1 cellular context compared by ENCODE assay signal in the genomic region with DNA sequence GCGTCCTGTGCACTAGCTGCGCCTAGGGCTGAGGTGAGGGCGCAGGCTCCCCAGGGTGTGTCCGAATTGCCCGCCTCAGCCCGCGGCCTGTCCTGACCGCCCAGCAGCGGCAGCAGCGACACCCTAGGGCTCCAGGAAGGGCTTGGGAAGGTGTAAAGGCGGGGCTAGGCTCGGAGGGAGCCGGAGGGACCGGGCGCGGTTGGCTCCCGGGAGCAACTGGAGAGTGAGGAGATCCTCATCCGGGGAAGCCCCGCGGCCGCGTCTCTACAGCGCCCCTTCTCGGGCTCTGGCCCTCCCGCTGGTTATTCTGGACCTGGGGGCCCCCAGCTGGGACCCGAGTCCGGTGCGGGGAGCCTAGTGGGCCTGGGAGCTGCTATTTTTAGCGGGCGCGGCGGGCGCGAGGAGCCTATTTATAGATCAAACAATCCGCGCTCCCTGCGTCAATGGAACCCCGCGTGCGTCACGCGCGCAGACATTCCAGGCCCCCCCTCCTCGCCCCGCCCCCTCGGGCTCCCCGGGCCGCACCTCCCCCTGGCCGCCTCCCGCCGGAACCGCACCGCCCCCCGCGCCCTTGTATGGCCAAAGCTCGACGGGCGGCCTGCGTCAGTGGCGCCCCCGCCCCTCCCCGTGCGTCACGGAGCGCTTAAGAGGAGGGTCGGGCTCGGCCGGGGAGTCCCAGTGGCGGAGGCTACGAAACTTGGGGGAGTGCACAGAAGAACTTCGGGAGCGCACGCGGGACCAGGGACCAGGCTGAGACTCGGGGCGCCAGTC.
TF ChIP-seq lines count a peak whose summit lies in the region.

A gene (plus strand): TSS at position 672 of the 771 bp plus-strand sequence. CDS start 2,887 bp downstream, outside the sequence.

TF ChIP-seq in HepG2, 621 proteins besides CTCF, POLR2A, EP300 and RAD21 (continued from another document and continues in another):
- TF ChIP-seq THYN1 (CRISPR knock-in tag; IDR thresholded peaks at IDR 0.05; ENCODE audit: borderline replicate concordance, low read depth) (no peak), HNRNPK (IDR thresholded peaks at IDR 0.05; ENCODE audit: low read depth, low read length, poor library complexity, severe bottlenecking) (peak; percentile 51), ZNF747 (CRISPR knock-in tag; IDR thresholded peaks at IDR 0.05; ENCODE audit: borderline replicate concordance) (peak; percentile 14; the same call in 1 of the 2 replicates), CHCHD3 (CRISPR knock-in tag; IDR thresholded peaks at IDR 0.05) (no peak), JUND (CRISPR knock-in tag; IDR thresholded peaks at IDR 0.05) (peak; percentile 48; the same call in 1 of the 2 replicates), DR1 (CRISPR knock-in tag; IDR thresholded peaks at IDR 0.05) (peak; percentile 97), ZNF383 (CRISPR knock-in tag; IDR thresholded peaks at IDR 0.05; ENCODE audit: borderline replicate concordance) (no peak), SRY (CRISPR knock-in tag; IDR thresholded peaks at IDR 0.05) (peak; percentile 64; the same call in 1 of the 2 replicates), RAD51 (IDR thresholded peaks at IDR 0.05; ENCODE audit: borderline replicate concordance) (no peak), SPEN (CRISPR knock-in tag; IDR thresholded peaks at IDR 0.05; ENCODE audit: low read depth) (peak; percentile 67), ZNF782 (CRISPR knock-in tag; IDR thresholded peaks at IDR 0.05; ENCODE audit: borderline replicate concordance) (peak; percentile 12; the same call in 1 of the 2 replicates), ZNF619 (CRISPR knock-in tag; IDR thresholded peaks at IDR 0.05) (peak; percentile 74), ZNF337 (CRISPR knock-in tag; IDR thresholded peaks at IDR 0.05; ENCODE audit: borderline replicate concordance, low read depth) (no peak), ZNF772 (CRISPR knock-in tag; IDR thresholded peaks at IDR 0.05) (no peak; the same call in 1 of the 2 replicates), ZMYM2 (CRISPR knock-in tag; IDR thresholded peaks at IDR 0.05) (no peak), ZNF235 (CRISPR knock-in tag; IDR thresholded peaks at IDR 0.05; ENCODE audit: borderline replicate concordance) (0 out of 2 replicates have a peak, but pooled peaks have one; percentile 55), ISL2 (CRISPR knock-in tag; IDR thresholded peaks at IDR 0.05) (peak; percentile 46; the same call in 1 of the 2 replicates), TEAD2 (CRISPR knock-in tag; IDR thresholded peaks at IDR 0.05) (no peak), ZBTB1 (CRISPR knock-in tag; IDR thresholded peaks at IDR 0.05; ENCODE audit: borderline replicate concordance) (no peak), POGZ (CRISPR knock-in tag; IDR thresholded peaks at IDR 0.05) (peak; percentile 70; the same call in 1 of the 2 replicates), GATAD1 (CRISPR knock-in tag; IDR thresholded peaks at IDR 0.05) (no peak), PRPF4 (IDR thresholded peaks at IDR 0.05; ENCODE audit: low read depth, low read length, poor library complexity, severe bottlenecking) (no peak), ZNF75D (CRISPR knock-in tag; IDR thresholded peaks at IDR 0.05; ENCODE audit: borderline replicate concordance) (no peak), SIN3B (IDR thresholded peaks at IDR 0.05; ENCODE audit: low read length) (no peak), ZNF207 (IDR thresholded peaks at IDR 0.05; ENCODE audit: borderline replicate concordance) (no peak), NFE2 (CRISPR knock-in tag; IDR thresholded peaks at IDR 0.05) (no peak), PHF5A (CRISPR knock-in tag; IDR thresholded peaks at IDR 0.05; ENCODE audit: low read depth, unreplicated experiment) (no peak), ZNF230 (CRISPR knock-in tag; IDR thresholded peaks at IDR 0.05) (no peak; the same call in 1 of the 2 replicates), ZSCAN22 (CRISPR knock-in tag; IDR thresholded peaks at IDR 0.05) (0 out of 2 replicates have a peak, but pooled peaks have one; percentile 62), ZNF274 (CRISPR knock-in tag; IDR thresholded peaks at IDR 0.05) (peak; percentile 36; the same call in 1 of the 2 replicates), HES4 (CRISPR knock-in tag; IDR thresholded peaks at IDR 0.05; ENCODE audit: borderline replicate concordance) (no peak), ZNF326 (CRISPR knock-in tag; IDR thresholded peaks at IDR 0.05; ENCODE audit: borderline replicate concordance) (no peak), HOXD1 (CRISPR knock-in tag; IDR thresholded peaks at IDR 0.05) (no peak), POLR2AphosphoS2 (IDR thresholded peaks at IDR 0.05; ENCODE audit: low read depth, low read length) (peak; percentile 54; the same call in 1 of the 2 replicates)
- TF ChIP-seq, protein P1, sequence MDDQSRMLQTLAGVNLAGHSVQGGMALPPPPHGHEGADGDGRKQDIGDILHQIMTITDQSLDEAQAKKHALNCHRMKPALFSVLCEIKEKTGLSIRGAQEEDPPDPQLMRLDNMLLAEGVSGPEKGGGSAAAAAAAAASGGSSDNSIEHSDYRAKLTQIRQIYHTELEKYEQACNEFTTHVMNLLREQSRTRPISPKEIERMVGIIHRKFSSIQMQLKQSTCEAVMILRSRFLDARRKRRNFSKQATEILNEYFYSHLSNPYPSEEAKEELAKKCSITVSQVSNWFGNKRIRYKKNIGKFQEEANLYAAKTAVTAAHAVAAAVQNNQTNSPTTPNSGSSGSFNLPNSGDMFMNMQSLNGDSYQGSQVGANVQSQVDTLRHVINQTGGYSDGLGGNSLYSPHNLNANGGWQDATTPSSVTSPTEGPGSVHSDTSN (CRISPR knock-in tag; IDR thresholded peaks at IDR 0.05; ENCODE audit: borderline replicate concordance): no peak
- TF ChIP-seq, protein P2, sequence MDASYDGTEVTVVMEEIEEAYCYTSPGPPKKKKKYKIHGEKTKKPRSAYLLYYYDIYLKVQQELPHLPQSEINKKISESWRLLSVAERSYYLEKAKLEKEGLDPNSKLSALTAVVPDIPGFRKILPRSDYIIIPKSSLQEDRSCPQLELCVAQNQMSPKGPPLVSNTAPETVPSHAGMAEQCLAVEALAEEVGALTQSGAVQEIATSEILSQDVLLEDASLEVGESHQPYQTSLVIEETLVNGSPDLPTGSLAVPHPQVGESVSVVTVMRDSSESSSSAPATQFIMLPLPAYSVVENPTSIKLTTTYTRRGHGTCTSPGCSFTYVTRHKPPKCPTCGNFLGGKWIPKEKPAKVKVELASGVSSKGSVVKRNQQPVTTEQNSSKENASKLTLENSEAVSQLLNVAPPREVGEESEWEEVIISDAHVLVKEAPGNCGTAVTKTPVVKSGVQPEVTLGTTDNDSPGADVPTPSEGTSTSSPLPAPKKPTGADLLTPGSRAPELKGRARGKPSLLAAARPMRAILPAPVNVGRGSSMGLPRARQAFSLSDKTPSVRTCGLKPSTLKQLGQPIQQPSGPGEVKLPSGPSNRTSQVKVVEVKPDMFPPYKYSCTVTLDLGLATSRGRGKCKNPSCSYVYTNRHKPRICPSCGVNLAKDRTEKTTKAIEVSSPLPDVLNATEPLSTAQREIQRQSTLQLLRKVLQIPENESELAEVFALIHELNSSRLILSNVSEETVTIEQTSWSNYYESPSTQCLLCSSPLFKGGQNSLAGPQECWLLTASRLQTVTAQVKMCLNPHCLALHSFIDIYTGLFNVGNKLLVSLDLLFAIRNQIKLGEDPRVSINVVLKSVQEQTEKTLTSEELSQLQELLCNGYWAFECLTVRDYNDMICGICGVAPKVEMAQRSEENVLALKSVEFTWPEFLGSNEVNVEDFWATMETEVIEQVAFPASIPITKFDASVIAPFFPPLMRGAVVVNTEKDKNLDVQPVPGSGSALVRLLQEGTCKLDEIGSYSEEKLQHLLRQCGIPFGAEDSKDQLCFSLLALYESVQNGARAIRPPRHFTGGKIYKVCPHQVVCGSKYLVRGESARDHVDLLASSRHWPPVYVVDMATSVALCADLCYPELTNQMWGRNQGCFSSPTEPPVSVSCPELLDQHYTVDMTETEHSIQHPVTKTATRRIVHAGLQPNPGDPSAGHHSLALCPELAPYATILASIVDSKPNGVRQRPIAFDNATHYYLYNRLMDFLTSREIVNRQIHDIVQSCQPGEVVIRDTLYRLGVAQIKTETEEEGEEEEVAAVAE (CRISPR knock-in tag; IDR thresholded peaks at IDR 0.05; ENCODE audit: borderline replicate concordance): no peak
- TF ChIP-seq, protein P3, sequence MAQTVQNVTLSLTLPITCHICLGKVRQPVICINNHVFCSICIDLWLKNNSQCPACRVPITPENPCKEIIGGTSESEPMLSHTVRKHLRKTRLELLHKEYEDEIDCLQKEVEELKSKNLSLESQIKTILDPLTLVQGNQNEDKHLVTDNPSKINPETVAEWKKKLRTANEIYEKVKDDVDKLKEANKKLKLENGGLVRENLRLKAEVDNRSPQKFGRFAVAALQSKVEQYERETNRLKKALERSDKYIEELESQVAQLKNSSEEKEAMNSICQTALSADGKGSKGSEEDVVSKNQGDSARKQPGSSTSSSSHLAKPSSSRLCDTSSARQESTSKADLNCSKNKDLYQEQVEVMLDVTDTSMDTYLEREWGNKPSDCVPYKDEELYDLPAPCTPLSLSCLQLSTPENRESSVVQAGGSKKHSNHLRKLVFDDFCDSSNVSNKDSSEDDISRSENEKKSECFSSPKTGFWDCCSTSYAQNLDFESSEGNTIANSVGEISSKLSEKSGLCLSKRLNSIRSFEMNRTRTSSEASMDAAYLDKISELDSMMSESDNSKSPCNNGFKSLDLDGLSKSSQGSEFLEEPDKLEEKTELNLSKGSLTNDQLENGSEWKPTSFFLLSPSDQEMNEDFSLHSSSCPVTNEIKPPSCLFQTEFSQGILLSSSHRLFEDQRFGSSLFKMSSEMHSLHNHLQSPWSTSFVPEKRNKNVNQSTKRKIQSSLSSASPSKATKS (CRISPR knock-in tag; IDR thresholded peaks at IDR 0.05): no peak
- TF ChIP-seq, protein P4, sequence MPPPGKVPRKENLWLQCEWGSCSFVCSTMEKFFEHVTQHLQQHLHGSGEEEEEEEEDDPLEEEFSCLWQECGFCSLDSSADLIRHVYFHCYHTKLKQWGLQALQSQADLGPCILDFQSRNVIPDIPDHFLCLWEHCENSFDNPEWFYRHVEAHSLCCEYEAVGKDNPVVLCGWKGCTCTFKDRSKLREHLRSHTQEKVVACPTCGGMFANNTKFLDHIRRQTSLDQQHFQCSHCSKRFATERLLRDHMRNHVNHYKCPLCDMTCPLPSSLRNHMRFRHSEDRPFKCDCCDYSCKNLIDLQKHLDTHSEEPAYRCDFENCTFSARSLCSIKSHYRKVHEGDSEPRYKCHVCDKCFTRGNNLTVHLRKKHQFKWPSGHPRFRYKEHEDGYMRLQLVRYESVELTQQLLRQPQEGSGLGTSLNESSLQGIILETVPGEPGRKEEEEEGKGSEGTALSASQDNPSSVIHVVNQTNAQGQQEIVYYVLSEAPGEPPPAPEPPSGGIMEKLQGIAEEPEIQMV (CRISPR knock-in tag; IDR thresholded peaks at IDR 0.05; ENCODE audit: low read depth): 0 out of 2 replicates have a peak, but pooled peaks have one; percentile 18
- TF ChIP-seq, protein P5, sequence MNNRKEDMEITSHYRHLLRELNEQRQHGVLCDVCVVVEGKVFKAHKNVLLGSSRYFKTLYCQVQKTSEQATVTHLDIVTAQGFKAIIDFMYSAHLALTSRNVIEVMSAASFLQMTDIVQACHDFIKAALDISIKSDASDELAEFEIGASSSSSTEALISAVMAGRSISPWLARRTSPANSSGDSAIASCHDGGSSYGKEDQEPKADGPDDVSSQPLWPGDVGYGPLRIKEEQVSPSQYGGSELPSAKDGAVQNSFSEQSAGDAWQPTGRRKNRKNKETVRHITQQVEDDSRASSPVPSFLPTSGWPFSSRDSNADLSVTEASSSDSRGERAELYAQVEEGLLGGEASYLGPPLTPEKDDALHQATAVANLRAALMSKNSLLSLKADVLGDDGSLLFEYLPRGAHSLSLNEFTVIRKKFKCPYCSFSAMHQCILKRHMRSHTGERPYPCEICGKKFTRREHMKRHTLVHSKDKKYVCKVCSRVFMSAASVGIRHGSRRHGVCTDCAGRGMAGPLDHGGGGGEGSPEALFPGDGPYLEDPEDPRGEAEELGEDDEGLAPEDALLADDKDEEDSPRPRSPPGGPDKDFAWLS (CRISPR knock-in tag; IDR thresholded peaks at IDR 0.05; ENCODE audit: borderline replicate concordance): no peak; the same call in 1 of the 2 replicates
- TF ChIP-seq, protein P6, sequence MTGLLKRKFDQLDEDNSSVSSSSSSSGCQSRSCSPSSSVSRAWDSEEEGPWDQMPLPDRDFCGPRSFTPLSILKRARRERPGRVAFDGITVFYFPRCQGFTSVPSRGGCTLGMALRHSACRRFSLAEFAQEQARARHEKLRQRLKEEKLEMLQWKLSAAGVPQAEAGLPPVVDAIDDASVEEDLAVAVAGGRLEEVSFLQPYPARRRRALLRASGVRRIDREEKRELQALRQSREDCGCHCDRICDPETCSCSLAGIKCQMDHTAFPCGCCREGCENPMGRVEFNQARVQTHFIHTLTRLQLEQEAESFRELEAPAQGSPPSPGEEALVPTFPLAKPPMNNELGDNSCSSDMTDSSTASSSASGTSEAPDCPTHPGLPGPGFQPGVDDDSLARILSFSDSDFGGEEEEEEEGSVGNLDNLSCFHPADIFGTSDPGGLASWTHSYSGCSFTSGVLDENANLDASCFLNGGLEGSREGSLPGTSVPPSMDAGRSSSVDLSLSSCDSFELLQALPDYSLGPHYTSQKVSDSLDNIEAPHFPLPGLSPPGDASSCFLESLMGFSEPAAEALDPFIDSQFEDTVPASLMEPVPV (CRISPR knock-in tag; IDR thresholded peaks at IDR 0.05): no peak
- TF ChIP-seq, protein P7, sequence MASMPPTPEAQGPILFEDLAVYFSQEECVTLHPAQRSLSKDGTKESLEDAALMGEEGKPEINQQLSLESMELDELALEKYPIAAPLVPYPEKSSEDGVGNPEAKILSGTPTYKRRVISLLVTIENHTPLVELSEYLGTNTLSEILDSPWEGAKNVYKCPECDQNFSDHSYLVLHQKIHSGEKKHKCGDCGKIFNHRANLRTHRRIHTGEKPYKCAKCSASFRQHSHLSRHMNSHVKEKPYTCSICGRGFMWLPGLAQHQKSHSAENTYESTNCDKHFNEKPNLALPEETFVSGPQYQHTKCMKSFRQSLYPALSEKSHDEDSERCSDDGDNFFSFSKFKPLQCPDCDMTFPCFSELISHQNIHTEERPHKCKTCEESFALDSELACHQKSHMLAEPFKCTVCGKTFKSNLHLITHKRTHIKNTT (CRISPR knock-in tag; IDR thresholded peaks at IDR 0.05): no peak
- TF ChIP-seq, protein P8, sequence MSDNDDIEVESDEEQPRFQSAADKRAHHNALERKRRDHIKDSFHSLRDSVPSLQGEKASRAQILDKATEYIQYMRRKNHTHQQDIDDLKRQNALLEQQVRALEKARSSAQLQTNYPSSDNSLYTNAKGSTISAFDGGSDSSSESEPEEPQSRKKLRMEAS (IDR thresholded peaks at IDR 0.05): peak; percentile 57
- TF ChIP-seq, protein P9, sequence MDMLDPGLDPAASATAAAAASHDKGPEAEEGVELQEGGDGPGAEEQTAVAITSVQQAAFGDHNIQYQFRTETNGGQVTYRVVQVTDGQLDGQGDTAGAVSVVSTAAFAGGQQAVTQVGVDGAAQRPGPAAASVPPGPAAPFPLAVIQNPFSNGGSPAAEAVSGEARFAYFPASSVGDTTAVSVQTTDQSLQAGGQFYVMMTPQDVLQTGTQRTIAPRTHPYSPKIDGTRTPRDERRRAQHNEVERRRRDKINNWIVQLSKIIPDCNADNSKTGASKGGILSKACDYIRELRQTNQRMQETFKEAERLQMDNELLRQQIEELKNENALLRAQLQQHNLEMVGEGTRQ (IDR thresholded peaks at IDR 0.05; ENCODE audit: low read depth, low read length): no peak
- TF ChIP-seq, protein P9 (CRISPR knock-in tag; IDR thresholded peaks at IDR 0.05; ENCODE audit: borderline replicate concordance): peak; percentile 95; the same call in 1 of the 2 replicates
